8 cellular contexts compared by ENCODE assay signal in the genomic region with DNA sequence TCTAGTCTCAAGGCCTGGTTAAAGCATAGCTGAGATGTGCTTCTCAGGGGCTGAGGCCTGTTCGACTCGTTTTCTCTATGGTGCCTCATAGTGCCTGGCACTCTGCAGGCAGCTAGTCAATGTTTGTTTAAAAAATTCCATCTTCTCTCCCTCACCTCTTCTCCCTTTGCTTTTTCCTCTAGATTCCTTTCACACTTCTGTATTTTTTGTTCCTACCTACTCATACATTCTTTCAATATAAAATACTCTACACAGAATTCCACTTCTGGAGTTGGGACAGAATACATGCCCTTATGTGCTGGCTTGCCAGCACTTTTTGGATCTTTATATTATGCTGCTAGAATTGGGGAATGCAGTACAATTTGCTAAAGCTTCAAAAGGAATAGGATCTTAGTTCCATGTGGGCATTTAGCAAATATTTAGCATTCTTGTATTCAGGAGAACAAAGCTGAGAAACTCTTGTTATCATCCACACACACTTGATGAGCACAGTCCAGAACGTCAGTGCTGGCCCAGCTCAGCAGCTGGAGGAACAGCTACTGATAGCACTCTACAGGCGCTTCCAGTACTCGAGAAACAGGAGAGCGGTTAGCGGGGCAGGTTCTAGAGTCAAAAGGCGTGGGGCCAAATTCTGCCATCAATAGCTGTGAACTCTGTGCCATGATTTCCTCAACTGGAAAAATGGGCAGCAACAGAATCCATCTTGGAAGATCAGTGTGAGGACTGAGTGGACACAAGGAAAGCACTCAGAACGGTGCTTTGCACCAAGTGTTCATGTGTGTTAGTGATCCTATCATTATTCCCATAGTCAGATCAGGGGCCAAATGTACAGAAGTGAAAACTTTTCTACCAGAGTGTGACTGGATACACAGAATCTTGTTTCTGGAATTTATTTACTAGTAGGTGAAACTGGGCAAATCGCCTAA. TPM values are rescaled to one million over a fixed set of nuclear protein-coding genes. Genes with fewer than 3 reads are reported as not detected.
DNase-seq lines count a peak whose midpoint lies in the region; ATAC-seq and TF ChIP-seq lines count a peak whose summit lies in the region.

No MANE protein-coding gene starts in this region.

- H3K27ac ChIP-seq in heart left ventricle (peak overlapping the region in 11 of 12 donors; percentile 45 to 99 (median 74)), spleen (peak overlapping the region in 7 of 8 donors; percentile 56 to 98 (median 69))

- intact Hi-C loops in activated T-helper 1 cell treated with anti-CD3 and anti-CD28 coated beads, Interleukin-12 subunit alpha, Interleukin-12 subunit beta, Interleukin-2, Interleukin-4 antibody, amounts not matched to agents 30 ng/mL and 10 ng/mL and 1 ng/mL, durations not matched to agents 14 hours and 24 hours and 36 hours (cut with micrococcal nuclease), result no loop called here
- intact Hi-C loops in heart left ventricle (cut with DNase I) (loop anchor here in 2 of 10 donors (2.0 to 10.0 kb wide), 2 partner anchors 15 to 193 kb away; a partner anchor contains a TSS), spleen (cut with DNase I; ENCODE audit: low total_unique reads) (no loop called here), posterior vena cava (cut with DNase I) (no loop called here)

- H3K27me3 Mint-ChIP-seq in HFFc6 (ENCODE audit: insufficient read depth), result peaks cover 6% of the 10 kb centered on the region
- peaks cover 3% of the 10 kb centered on the region for H3K27me3 Mint-ChIP-seq in activated T-helper 1 cell treated with anti-CD3 and anti-CD28 coated beads, Interleukin-12 subunit alpha, Interleukin-12 subunit beta, Interleukin-2, Interleukin-4 antibody, amounts not matched to agents 30 ng/mL and 10 ng/mL and 1 ng/mL, durations not matched to agents 14 hours and 24 hours and 36 hours (ENCODE audit: insufficient read depth)

- H3K4me3 Mint-ChIP-seq in HFFc6, result peak overlapping the region; percentile 95
- peak overlapping the region; percentile 90 for H3K4me3 Mint-ChIP-seq in activated T-helper 1 cell treated with anti-CD3 and anti-CD28 coated beads, Interleukin-12 subunit alpha, Interleukin-12 subunit beta, Interleukin-2, Interleukin-4 antibody, amounts not matched to agents 30 ng/mL and 10 ng/mL and 1 ng/mL, durations not matched to agents 14 hours and 24 hours and 36 hours

- ATAC-seq in heart left ventricle (peak in 3 of 4 donors; percentile 17 to 44 (median 22)), HG02623 (IDR thresholded peaks at IDR 0.05; ENCODE audit: unreplicated experiment) (no peak), HG02970 (IDR thresholded peaks at IDR 0.05; ENCODE audit: low FRiP score, unreplicated experiment) (no peak)

- no peak for DNase-seq in HFFc6
- no peak for DNase-seq in activated T-helper 1 cell treated with anti-CD3 and anti-CD28 coated beads, Interleukin-12 subunit alpha, Interleukin-12 subunit beta, Interleukin-2, Interleukin-4 antibody, amounts not matched to agents 30 ng/mL and 10 ng/mL and 1 ng/mL, durations not matched to agents 14 hours and 24 hours and 36 hours (ENCODE audit: low spot score)
- DNase-seq in heart left ventricle, result peak in 2 of 5 donors; percentile 47 to 65
- no peak for DNase-seq in spleen
- no peak for DNase-seq in GOT3 (lab: John Stamatoyannopoulos, UW)
- DNase-seq in posterior vena cava (ENCODE audit: low spot score), result no peak

- H3K27me3 ChIP-seq in heart left ventricle (no peaks in the 10 kb centered on the region), spleen (replicated peaks in 1 of 7) (no peaks in the 10 kb centered on the region)

- H3K27ac Mint-ChIP-seq in HFFc6, result peak overlapping the region; percentile 79
- H3K27ac Mint-ChIP-seq in activated T-helper 1 cell treated with anti-CD3 and anti-CD28 coated beads, Interleukin-12 subunit alpha, Interleukin-12 subunit beta, Interleukin-2, Interleukin-4 antibody, amounts not matched to agents 30 ng/mL and 10 ng/mL and 1 ng/mL, durations not matched to agents 14 hours and 24 hours and 36 hours, result peak overlapping the region; percentile 94

- peaks cover 57% of the 10 kb centered on the region for H3K4me1 Mint-ChIP-seq in HFFc6 (ENCODE audit: low read depth)
- H3K4me1 Mint-ChIP-seq in activated T-helper 1 cell treated with anti-CD3 and anti-CD28 coated beads, Interleukin-12 subunit alpha, Interleukin-12 subunit beta, Interleukin-2, Interleukin-4 antibody, amounts not matched to agents 30 ng/mL and 10 ng/mL and 1 ng/mL, durations not matched to agents 14 hours and 24 hours and 36 hours (ENCODE audit: low read depth), result peaks cover 64% of the 10 kb centered on the region

- peak overlapping the region in 5 of 12 donors; percentile 3 to 87 (median 10) for H3K4me3 ChIP-seq in heart left ventricle
- peak overlapping the region in 1 of 8 donors; percentile 79 for H3K4me3 ChIP-seq in spleen

- no peaks in the 10 kb centered on the region for H3K9me3 Mint-ChIP-seq in HFFc6
- H3K9me3 Mint-ChIP-seq in activated T-helper 1 cell treated with anti-CD3 and anti-CD28 coated beads, Interleukin-12 subunit alpha, Interleukin-12 subunit beta, Interleukin-2, Interleukin-4 antibody, amounts not matched to agents 30 ng/mL and 10 ng/mL and 1 ng/mL, durations not matched to agents 14 hours and 24 hours and 36 hours, result no peaks in the 10 kb centered on the region

- TF ChIP-seq POLR2A in heart left ventricle (IDR thresholded peaks at IDR 0.05) (no peak), spleen (IDR thresholded peaks at IDR 0.05) (no peak)

- no peaks in the 10 kb centered on the region for H3K9me3 ChIP-seq in heart left ventricle
- H3K9me3 ChIP-seq in spleen, result no peaks in the 10 kb centered on the region

- TF ChIP-seq CTCF in HFFc6 (IDR thresholded peaks at IDR 0.05) (no peak), heart left ventricle (IDR thresholded peaks at IDR 0.05) (no peak), spleen (IDR thresholded peaks at IDR 0.05 in 8 of 11, conservative IDR thresholded peaks at IDR 0.05 in 3 of 11) (no peak)

- 40 to 46% (median 43%) methylated on average over 10 of the region's 10 CpGs for WGBS in heart left ventricle, 4 donors
- WGBS in spleen, 5 donors, result 74 to 85% (median 84%) methylated on average over 10 of the region's 10 CpGs

- peaks cover 50% of the 10 kb centered on the region for H3K36me3 Mint-ChIP-seq in HFFc6 (ENCODE audit: low read depth)
- peaks cover 44% of the 10 kb centered on the region for H3K36me3 Mint-ChIP-seq in activated T-helper 1 cell treated with anti-CD3 and anti-CD28 coated beads, Interleukin-12 subunit alpha, Interleukin-12 subunit beta, Interleukin-2, Interleukin-4 antibody, amounts not matched to agents 30 ng/mL and 10 ng/mL and 1 ng/mL, durations not matched to agents 14 hours and 24 hours and 36 hours (ENCODE audit: low read depth)

- H3K4me1 ChIP-seq in heart left ventricle, result peaks cover 23 to 61% (median 49%) of the 10 kb centered on the region in 12 donors
- H3K4me1 ChIP-seq in spleen, result peaks cover 42 to 80% (median 62%) of the 10 kb centered on the region in 6 donors

- H3K36me3 ChIP-seq in heart left ventricle (peaks cover 0 to 24% (median 10%) of the 10 kb centered on the region in 9 donors), spleen (peaks cover 0 to 26% (median 1%) of the 10 kb centered on the region in 6 donors)

RNA-seq across cellular contexts. Expression of a gene that starts 3.4 kb away (rescaled TPM):
- 10 to 100 TPM; 37.8 to 44.6 (median 41.0) TPM for total RNA-seq in HFFc6 (2021; fragmentation: NEBNext Ultra II Directional; extraction: Animal tissue kit (Norgen Biotek cat#: 25700))
- 77.7 and 86.0 TPM in 2 replicates for total RNA-seq in activated T-helper 1 cell treated with anti-CD3 and anti-CD28 coated beads, Interleukin-12 subunit alpha, Interleukin-12 subunit beta, Interleukin-2, Interleukin-4 antibody, amounts not matched to agents 30 ng/mL and 10 ng/mL and 1 ng/mL, durations not matched to agents 14 hours and 24 hours and 36 hours
- 10 to 100 TPM; 14.7 to 34.0 (median 22.8) TPM for total RNA-seq in heart left ventricle
- polyA plus RNA-seq in heart left ventricle, result 10 to 100 TPM in 1 of 2 donors, 1 to 10 TPM in 1; 7.8 to 33.9 TPM
- 10 to 100 TPM; 28.5 to 54.2 (median 36.4) TPM for total RNA-seq in spleen
- 10 to 100 TPM; 10.1 to 16.3 (median 13.8) TPM for polyA plus RNA-seq in spleen
- total RNA-seq in posterior vena cava, result 10 to 100 TPM; 45.0 to 48.3 TPM

RNA-seq across cellular contexts. Expression of a gene that starts 8.4 kb away (rescaled TPM):
- 10 to 100 TPM; 32.1 to 40.8 (median 38.4) TPM for total RNA-seq in HFFc6 (2021; fragmentation: NEBNext Ultra II Directional; extraction: Animal tissue kit (Norgen Biotek cat#: 25700))
- 102 and 111 TPM in 2 replicates for total RNA-seq in activated T-helper 1 cell treated with anti-CD3 and anti-CD28 coated beads, Interleukin-12 subunit alpha, Interleukin-12 subunit beta, Interleukin-2, Interleukin-4 antibody, amounts not matched to agents 30 ng/mL and 10 ng/mL and 1 ng/mL, durations not matched to agents 14 hours and 24 hours and 36 hours
- total RNA-seq in heart left ventricle (10 to 100 TPM; 23.7 to 45.3 (median 28.1) TPM), spleen (100 to 1,000 TPM in 2 of 7 donors, 10 to 100 TPM in 5; 76.3 to 134 (median 98.8) TPM), posterior vena cava (10 to 100 TPM; 29.8 to 34.3 TPM)
- polyA plus RNA-seq in heart left ventricle (10 to 100 TPM; 15.6 to 21.6 TPM), spleen (10 to 100 TPM in 1 of 3 donors, 1 to 10 TPM in 2; 9.7 to 31.9 (median 9.9) TPM)

RNA-seq across cellular contexts. Expression of a gene that starts 15.6 kb away (rescaled TPM):
- 100 to 1,000 TPM; 121 to 141 (median 132) TPM for total RNA-seq in HFFc6 (2021; fragmentation: NEBNext Ultra II Directional; extraction: Animal tissue kit (Norgen Biotek cat#: 25700))
- total RNA-seq in activated T-helper 1 cell treated with anti-CD3 and anti-CD28 coated beads, Interleukin-12 subunit alpha, Interleukin-12 subunit beta, Interleukin-2, Interleukin-4 antibody, amounts not matched to agents 30 ng/mL and 10 ng/mL and 1 ng/mL, durations not matched to agents 14 hours and 24 hours and 36 hours, result 153 and 156 TPM in 2 replicates
- total RNA-seq in heart left ventricle, result 10 to 100 TPM; 37.1 to 82.1 (median 71.6) TPM
- polyA plus RNA-seq in heart left ventricle, result 10 to 100 TPM; 32.3 to 45.6 TPM
- total RNA-seq in spleen, result 10 to 100 TPM; 28.6 to 59.9 (median 50.6) TPM
- polyA plus RNA-seq in spleen, result 10 to 100 TPM; 24.3 to 44.3 (median 41.3) TPM
- 10 to 100 TPM; 40.7 to 42.8 TPM for total RNA-seq in posterior vena cava

RNA-seq across cellular contexts. Expression of a gene that starts 40.9 kb away (rescaled TPM):
- total RNA-seq in HFFc6 (2021; fragmentation: NEBNext Ultra II Directional; extraction: Animal tissue kit (Norgen Biotek cat#: 25700)), result 10 to 100 TPM; 21.9 to 32.4 (median 25.9) TPM
- total RNA-seq in activated T-helper 1 cell treated with anti-CD3 and anti-CD28 coated beads, Interleukin-12 subunit alpha, Interleukin-12 subunit beta, Interleukin-2, Interleukin-4 antibody, amounts not matched to agents 30 ng/mL and 10 ng/mL and 1 ng/mL, durations not matched to agents 14 hours and 24 hours and 36 hours, result 8.6 and 8.8 TPM in 2 replicates
- total RNA-seq in heart left ventricle (10 to 100 TPM; 24.1 to 47.1 (median 37.9) TPM), spleen (10 to 100 TPM; 20.2 to 28.5 (median 22.2) TPM), posterior vena cava (10 to 100 TPM; 22.3 to 25.2 TPM)
- polyA plus RNA-seq in heart left ventricle (10 to 100 TPM; 43.7 to 71.7 TPM), spleen (10 to 100 TPM; 24.6 to 37.2 (median 28.1) TPM)

RNA-seq across cellular contexts. Expression of a gene that starts 41.1 kb away (rescaled TPM):
- under 1 TPM; 0.41 to 0.88 (median 0.80) TPM for total RNA-seq in HFFc6 (2021; fragmentation: NEBNext Ultra II Directional; extraction: Animal tissue kit (Norgen Biotek cat#: 25700))
- total RNA-seq in activated T-helper 1 cell treated with anti-CD3 and anti-CD28 coated beads, Interleukin-12 subunit alpha, Interleukin-12 subunit beta, Interleukin-2, Interleukin-4 antibody, amounts not matched to agents 30 ng/mL and 10 ng/mL and 1 ng/mL, durations not matched to agents 14 hours and 24 hours and 36 hours, result 0.16 and 0.78 TPM in 2 replicates
- total RNA-seq in heart left ventricle (1 to 10 TPM in 2 of 9 donors, under 1 TPM in 7; 0.16 to 1.0 (median 0.36) TPM), spleen (1 to 10 TPM in 1 of 7 donors, under 1 TPM in 5, not detected in 1; 0.06 to 3.0 (median 0.49) TPM), posterior vena cava (under 1 TPM; 0.43 to 0.83 TPM)
- polyA plus RNA-seq in heart left ventricle (under 1 TPM; 0.30 to 0.38 TPM), spleen (under 1 TPM; 0.02 to 0.26 (median 0.07) TPM)

Comparison
In these comparisons a context has a peak if more than half of its experiments do, and no peak if none do; other contexts are left out.
1. ATAC-seq: peak in heart left ventricle (3 of 4); none in HG02623 (single experiment) and HG02970 (single experiment).